ENCODE assay signal across 15 cellular contexts in the genomic region with DNA sequence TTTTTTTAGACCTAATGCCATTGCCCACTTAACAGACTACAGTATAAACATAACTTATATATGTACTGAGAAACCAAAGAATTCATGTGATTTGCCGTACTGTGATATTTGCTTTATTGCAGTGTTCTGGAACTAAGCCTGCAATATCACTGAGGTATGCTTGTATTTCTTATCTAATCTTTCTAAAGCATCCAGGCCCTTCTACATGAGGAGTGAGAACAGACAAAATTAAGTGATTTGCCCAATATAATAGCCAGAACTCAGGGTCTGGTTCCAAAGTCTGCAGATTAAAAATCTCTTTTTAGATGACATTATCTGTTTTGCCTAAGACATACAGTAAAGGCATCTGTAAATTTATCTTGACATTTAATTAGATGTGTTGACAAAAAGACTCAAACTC.
"Had no signal": no experiment of that assay in that cellular context is flagged by ENCODE, and none has a peak within 500 bp of the region (broad histone marks: within the 10 kb centered on the region; RNA-seq: fewer than 3 reads in every experiment).

No MANE protein-coding gene starts in this region.

- H3K9me3 Mint-ChIP-seq: naive B cell; stimulated activated memory B cell treated with anti-CD40 and anti-IgM and Interleukin-4, amounts not matched to agents 10 μg/mL and 1 μg/mL and 100 μg/mL, for 72 hours had no signal

- H3K27ac Mint-ChIP-seq: activated naive CD8-positive, alpha-beta T cell; naive B cell; stimulated activated memory B cell treated with anti-CD40 and anti-IgM and Interleukin-4, amounts not matched to agents 10 μg/mL and 1 μg/mL and 100 μg/mL, for 72 hours had no signal

- ATAC-seq: left cardiac atrium; stimulated activated memory B cell treated with anti-CD40 and anti-IgM and Interleukin-4, amounts not matched to agents 10 μg/mL and 1 μg/mL and 100 μg/mL, for 72 hours had no signal

- H3K27me3 Mint-ChIP-seq: activated naive CD8-positive, alpha-beta T cell; stimulated activated memory B cell treated with anti-CD40 and anti-IgM and Interleukin-4, amounts not matched to agents 10 μg/mL and 1 μg/mL and 100 μg/mL, for 72 hours had no signal

- H3K4me3 ChIP-seq: coronary artery, lung, pancreas, thyroid gland had no signal

- H3K4me3 Mint-ChIP-seq: activated naive CD8-positive, alpha-beta T cell; naive B cell; stimulated activated memory B cell treated with anti-CD40 and anti-IgM and Interleukin-4, amounts not matched to agents 10 μg/mL and 1 μg/mL and 100 μg/mL, for 72 hours had no signal

- H3K36me3 ChIP-seq: pancreas, thyroid gland had no signal

- H3K27me3 ChIP-seq: pancreas, thyroid gland had no signal

- DNase-seq: activated CD4-positive, alpha-beta T cell treated with anti-CD3 and anti-CD28 coated beads, Interleukin-2, amount 50 U/mL, for 1 hour; activated CD8-positive, alpha-beta memory T cell treated with anti-CD3 and anti-CD28 coated beads for 24 hours; activated gamma-delta T cell treated with Interleukin-2 at 50 U/mL for 16 hours; amniotic stem cell; central memory CD4-positive, alpha-beta T cell; foreskin melanocyte; left cardiac atrium; naive B cell; pancreas; SW 1271; thyroid gland had no signal

- H3K27ac ChIP-seq: coronary artery, pancreas, thyroid gland had no signal

- H3K9me3 ChIP-seq: pancreas, thyroid gland had no signal
